Comparison of ENCODE assay signal across 8 cellular contexts in the genomic region with DNA sequence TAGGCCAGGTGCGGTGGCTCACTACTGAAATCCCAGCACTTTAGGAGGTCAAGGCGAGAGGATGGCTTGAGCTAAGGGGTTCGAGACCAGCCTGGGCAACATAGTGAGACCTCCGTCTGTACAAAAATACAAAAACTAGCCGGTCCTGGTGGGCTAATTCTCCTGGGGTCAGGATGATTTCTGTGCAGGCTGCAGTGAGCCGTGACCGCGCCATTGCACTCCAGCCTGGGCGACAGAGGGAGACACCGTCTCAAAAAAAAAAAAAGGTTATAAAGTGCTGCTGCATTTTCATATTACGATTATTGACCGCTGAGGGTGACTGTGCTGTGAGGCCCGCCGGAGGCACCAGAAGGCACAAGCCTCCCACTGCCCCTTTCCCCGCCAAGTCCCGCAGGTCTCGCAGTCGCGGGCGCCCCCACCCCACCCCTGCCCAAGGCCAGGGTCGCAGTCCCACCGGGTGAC. TPM values are rescaled to one million over a fixed set of nuclear protein-coding genes. Genes with fewer than 3 reads are reported as not detected.
DNase-seq lines count a peak whose midpoint lies in the region; ATAC-seq, FAIRE-seq and TF ChIP-seq lines count a peak whose summit lies in the region.

No MANE protein-coding gene starts in this region.

- H2AFZ ChIP-seq in K562 (ENCODE audit: low read depth, low read length), result peak overlapping the region; percentile 79

- H3K9me1 ChIP-seq in K562 (ENCODE audit: control insufficient read depth, insufficient read depth, low read length), result no peaks in the 10 kb centered on the region

- H3K36me3 ChIP-seq in A673 (ENCODE audit: insufficient read depth, low read length, poor library complexity, severe bottlenecking) (no peaks in the 10 kb centered on the region), K562 (ENCODE audit: control insufficient read depth, insufficient read depth, low read length) (peaks cover 4% of the 10 kb centered on the region; the same call in 1 of the 3 replicates)

- POLR2A ChIA-PET in A673 (lab: Charles Lee; ENCODE audit: low non-redundant PET) (no interaction called here), K562 (lab: Yijun Ruan, JAX) (interaction anchor here (0.5 to 1.0 kb wide), 6 partner anchors 13 to 129 kb away, joined by 3 to 5 read pairs (median 3); no protein-coding TSS in a partner anchor)

- CTCF ChIA-PET in A673 (lab: Charles Lee), result no interaction called here
- CTCF ChIA-PET in K562 (lab: Yijun Ruan, JAX; ENCODE audit: low intra/inter-chr PET ratio), result interaction anchor here (1.0 kb wide), 1 partner anchor 26 kb away, joined by 3 read pairs; no protein-coding TSS in a partner anchor

- TF ChIP-seq CTCF in A673 (conservative IDR thresholded peaks at IDR 0.05; ENCODE audit: low read depth, low read length) (no peak), K562 (IDR thresholded peaks at IDR 0.05 in 2 of 3, conservative IDR thresholded peaks at IDR 0.05 in 1 of 3; ENCODE audit: insufficient read depth in 2 of 3, low read depth in 1 of 3, low read length in 3 of 3) (peak in 1 of 3 experiments; percentile 24; a peak in 1 of 6 replicates), mesothelial cell of epicardium (IDR thresholded peaks at IDR 0.05; ENCODE audit: unreplicated experiment) (no peak)

- H3K4me3 ChIP-seq in A673 (ENCODE audit: low read depth, low read length, poor library complexity, severe bottlenecking) (peak overlapping the region; percentile 49), K562 (peak overlapping the region; percentile 78)

- H3K4me3 Mint-ChIP-seq in mesothelial cell of epicardium, result peak overlapping the region; percentile 63

- intact Hi-C loops in A673 (cut with micrococcal nuclease; ENCODE audit: unreplicated experiment), result no loop called here
- intact Hi-C loops in K562 (cut with micrococcal nuclease), result loop anchor here (1.0 to 5.0 kb wide), 4 partner anchors 23 to 54 kb away; no protein-coding TSS in a partner anchor

- peaks cover 25% of the 10 kb centered on the region for H3K27me3 Mint-ChIP-seq in mesothelial cell of epicardium (ENCODE audit: low read depth)

- ATAC-seq in HG02852 (IDR thresholded peaks at IDR 0.05; ENCODE audit: unreplicated experiment), result peak; percentile 29
- ATAC-seq in K562, result no peak
- ATAC-seq in GM21619 (IDR thresholded peaks at IDR 0.05; ENCODE audit: unreplicated experiment), result no peak

- BruUV-seq in A673 (replicated peaks; lab: Mats Ljungman, UMichigan) (no TSS peak), K562 (replicated peaks; lab: Mats Ljungman, UMichigan) (TSS peak; percentile 74)

- no peaks in the 10 kb centered on the region; the same call in 1 of the 2 replicates for H4K20me1 ChIP-seq in K562 (replicated peaks; ENCODE audit: control insufficient read depth, insufficient read depth, low read length)

- no peaks in the 10 kb centered on the region for H3K36me3 Mint-ChIP-seq in mesothelial cell of epicardium

- H3K4me1 ChIP-seq in A673 (ENCODE audit: insufficient read depth, low read length, poor library complexity, severe bottlenecking) (peaks cover 18% of the 10 kb centered on the region), K562 (replicated peaks in 1 of 2; ENCODE audit: control insufficient read depth in 2 of 2, insufficient read depth in 2 of 2, low read length in 2 of 2) (peaks cover 54 to 71% of the 10 kb centered on the region in 2 experiments)

- in situ Hi-C loops in K562 (cut with MboI), result no loop called here

- no peaks in the 10 kb centered on the region for H3K9me3 ChIP-seq in A673 (ENCODE audit: low read depth, low read length, poor library complexity, severe bottlenecking)
- no peaks in the 10 kb centered on the region for H3K9me3 ChIP-seq in K562 (replicated peaks; ENCODE audit: control insufficient read depth, insufficient read depth, low read depth, low read length)

- 11% methylated on average over 19 of the region's 22 CpGs for WGBS in K562 (ENCODE audit: insufficient coverage, low coverage, missing lambda C conversion rate)

- peaks cover 45% of the 10 kb centered on the region for H3K4me1 Mint-ChIP-seq in mesothelial cell of epicardium

- peak overlapping the region; percentile 69 to 96 for H3K9ac ChIP-seq in K562 (ENCODE audit: insufficient read depth in 1 of 2, low read depth in 2 of 2, low read length in 2 of 2)

- H3K27me3 ChIP-seq in A673 (replicated peaks; ENCODE audit: insufficient read depth, low read depth, low read length, poor library complexity), result peaks cover 22% of the 10 kb centered on the region
- no peaks in the 10 kb centered on the region for H3K27me3 ChIP-seq in K562 (ENCODE audit: control insufficient read depth in 2 of 2, insufficient read depth in 2 of 2, low read length in 2 of 2)

- no peak for TF ChIP-seq POLR2A in K562 (conservative IDR thresholded peaks at IDR 0.05)

- H3K79me2 ChIP-seq in K562 (ENCODE audit: control insufficient read depth, insufficient read depth, low read length), result peaks cover 42% of the 10 kb centered on the region

- TF ChIP-seq EP300 in K562 (IDR thresholded peaks at IDR 0.05; ENCODE audit: low read length), result no peak

- DNase-seq in A673 (ENCODE audit: low spot score) (no peak), K562 (ENCODE audit: extremely low read depth in 1 of 4, low spot score in 3 of 4) (no peak), mesothelial cell of epicardium (ENCODE audit: low spot score in 2 of 2, unreplicated experiment in 2 of 2) (no peak), kidney tubule cell (ENCODE audit: low spot score) (no peak), cerebellum (ENCODE audit: low spot score) (no peak), retina (no peak)

- no peak for TF ChIP-seq RAD21 in K562 (CRISPR knock-in tag; conservative IDR thresholded peaks at IDR 0.05 in 1 of 2, IDR thresholded peaks at IDR 0.05 in 1 of 2)

- no peak for FAIRE-seq in K562 (lab: Jason Lieb, UNC)

- no peak overlapping the region for H3K27ac Mint-ChIP-seq in mesothelial cell of epicardium

- no peaks in the 10 kb centered on the region for H3K9me3 Mint-ChIP-seq in mesothelial cell of epicardium

- H3K27ac ChIP-seq in A673 (ENCODE audit: low read depth, low read length, poor library complexity, severe bottlenecking) (no peak overlapping the region), K562 (ENCODE audit: extremely low read depth, low read depth, low read length) (peak overlapping the region; percentile 83)

- H3K4me2 ChIP-seq in K562 (ENCODE audit: insufficient read depth, low read length), result peak overlapping the region; percentile 66

RNA-seq across cellular contexts. Expression of a gene that starts 0.5 kb away (rescaled TPM):
- not detected in 2 replicates for total RNA-seq in A673 (2021)
- total RNA-seq in K562 (2011; cell fraction: chromatin; rRNA removed; ENCODE audit: low replicate concordance), result 3.5 and 12.3 TPM in 2 replicates
- 17.3 and 17.5 TPM in 2 replicates for total RNA-seq in K562 (2011; cell fraction: nucleolus; rRNA removed)
- total RNA-seq in K562 (2011; cell fraction: nucleoplasm; rRNA removed), result 7.9 and 9.0 TPM in 2 replicates
- 13.4 and 18.5 TPM in 2 replicates for total RNA-seq in K562 (2014; rRNA removed)
- 1.2 TPM in 2 replicates for total RNA-seq in K562 (2014; rRNA removed; fragmentation: Illumina TruSeq; extraction: Trizol)
- total RNA-seq in K562 (2015; rRNA removed; fragmentation: Illumina TruSeq; extraction: Trizol), result 5.0 and 5.6 TPM in 2 replicates
- 12.7 and 15.1 TPM in 2 replicates for total RNA-seq in K562 (2021)
- 2.9 and 5.2 TPM in 2 replicates for polyA plus RNA-seq in K562 (2011; rRNA removed)
- 6.8 and 18.1 TPM in 2 replicates for polyA plus RNA-seq in K562 (2011; cell fraction: cytosol; rRNA removed)
- polyA plus RNA-seq in K562 (2011; cell fraction: nucleus; rRNA removed), result 5.6 and 9.4 TPM in 2 replicates
- polyA plus RNA-seq in K562 (2012), result 9.9 and 29.3 TPM in 2 replicates
- 2.3 and 4.6 TPM in 2 replicates for polyA plus RNA-seq in K562 (2014; fragmentation: Illumina TruSeq; extraction: Trizol)
- polyA plus RNA-seq in K562 (2014; fragmentation: Nextera tagmentation; extraction: Ambion mirVana), result under 1 TPM in 1 of 2 experiments, not detected in 1; 0.07 TPM
- polyA plus RNA-seq in K562 (2014; rRNA removed), result 11.0 and 12.0 TPM in 2 replicates
- 1.9 and 2.0 TPM in 2 replicates for polyA minus RNA-seq in K562 (2011; rRNA and poly(A)+ RNA removed)
- polyA minus RNA-seq in K562 (2011; cell fraction: cytosol; rRNA and poly(A)+ RNA removed), result 5.2 and 6.2 TPM in 2 replicates
- polyA minus RNA-seq in K562 (2011; cell fraction: nucleus; rRNA and poly(A)+ RNA removed), result 6.5 and 7.6 TPM in 2 replicates
- total RNA-seq in mesothelial cell of epicardium, result 0.47 to 0.92 TPM (median 0.64 TPM) in 3 replicates
- total RNA-seq in cerebellum, result 1.5 TPM

RNA-seq across cellular contexts. Expression of a gene that starts 50.3 kb away (rescaled TPM):
- total RNA-seq in A673 (2021), result 26.8 and 28.6 TPM in 2 replicates
- 15.4 and 23.3 TPM in 2 replicates for total RNA-seq in K562 (2011; cell fraction: chromatin; rRNA removed; ENCODE audit: low replicate concordance)
- 12.6 and 12.8 TPM in 2 replicates for total RNA-seq in K562 (2011; cell fraction: nucleolus; rRNA removed)
- 14.1 and 15.2 TPM in 2 replicates for total RNA-seq in K562 (2011; cell fraction: nucleoplasm; rRNA removed)
- 10.2 and 13.1 TPM in 2 replicates for total RNA-seq in K562 (2014; rRNA removed)
- total RNA-seq in K562 (2014; rRNA removed; fragmentation: Illumina TruSeq; extraction: Trizol), result 6.8 TPM in 2 replicates
- 10.1 and 11.3 TPM in 2 replicates for total RNA-seq in K562 (2015; rRNA removed; fragmentation: Illumina TruSeq; extraction: Trizol)
- total RNA-seq in K562 (2021), result 11.7 and 14.5 TPM in 2 replicates
- polyA plus RNA-seq in K562 (2011; rRNA removed), result 10.3 and 12.9 TPM in 2 replicates
- polyA plus RNA-seq in K562 (2011; cell fraction: cytosol; rRNA removed), result 9.3 and 14.0 TPM in 2 replicates
- polyA plus RNA-seq in K562 (2011; cell fraction: nucleus; rRNA removed), result 11.9 and 16.5 TPM in 2 replicates
- 11.1 and 15.6 TPM in 2 replicates for polyA plus RNA-seq in K562 (2012)
- 9.8 and 11.4 TPM in 2 replicates for polyA plus RNA-seq in K562 (2014; fragmentation: Illumina TruSeq; extraction: Trizol)
- polyA plus RNA-seq in K562 (2014; fragmentation: Nextera tagmentation; extraction: Ambion mirVana), result 1 to 10 TPM; 1.9 to 2.8 TPM
- 13.1 and 16.5 TPM in 2 replicates for polyA plus RNA-seq in K562 (2014; rRNA removed)
- polyA minus RNA-seq in K562 (2011; rRNA and poly(A)+ RNA removed), result 3.7 and 4.0 TPM in 2 replicates
- polyA minus RNA-seq in K562 (2011; cell fraction: cytosol; rRNA and poly(A)+ RNA removed), result 2.9 and 4.1 TPM in 2 replicates
- 3.2 and 3.6 TPM in 2 replicates for polyA minus RNA-seq in K562 (2011; cell fraction: nucleus; rRNA and poly(A)+ RNA removed)
- 26.9 to 29.8 TPM (median 27.1 TPM) in 3 replicates for total RNA-seq in mesothelial cell of epicardium
- 35.3 TPM for total RNA-seq in cerebellum

RNA-seq across cellular contexts. Expression of a gene that starts 58.7 kb away (rescaled TPM):
- total RNA-seq in A673 (2021) (70.1 and 70.6 TPM in 2 replicates), K562 (2014; rRNA removed) (95.5 and 113 TPM in 2 replicates), K562 (2014; rRNA removed; fragmentation: Illumina TruSeq; extraction: Trizol) (110 TPM in 2 replicates), K562 (2015; rRNA removed; fragmentation: Illumina TruSeq; extraction: Trizol) (108 and 113 TPM in 2 replicates), K562 (2021) (86.1 and 92.6 TPM in 2 replicates), mesothelial cell of epicardium (39.7 to 46.2 TPM (median 39.9 TPM) in 3 replicates), cerebellum (24.1 TPM)
- 71.1 and 129 TPM in 2 replicates for total RNA-seq in K562 (2011; cell fraction: chromatin; rRNA removed; ENCODE audit: low replicate concordance)
- total RNA-seq in K562 (2011; cell fraction: nucleolus; rRNA removed), result 77.1 and 97.6 TPM in 2 replicates
- total RNA-seq in K562 (2011; cell fraction: nucleoplasm; rRNA removed), result 95.7 and 96.5 TPM in 2 replicates
- polyA plus RNA-seq in K562 (2011; rRNA removed) (86.1 and 99.0 TPM in 2 replicates), K562 (2014; fragmentation: Illumina TruSeq; extraction: Trizol) (98.2 and 111 TPM in 2 replicates), K562 (2014; fragmentation: Nextera tagmentation; extraction: Ambion mirVana) (10 to 100 TPM; 42.1 to 59.6 TPM), K562 (2014; rRNA removed) (99.3 and 128 TPM in 2 replicates)
- polyA plus RNA-seq in K562 (2011; cell fraction: cytosol; rRNA removed), result 61.1 and 61.7 TPM in 2 replicates
- polyA plus RNA-seq in K562 (2011; cell fraction: nucleus; rRNA removed), result 106 and 126 TPM in 2 replicates
- polyA plus RNA-seq in K562 (2012), result 56.6 and 69.1 TPM in 2 replicates
- 86.3 and 90.5 TPM in 2 replicates for polyA minus RNA-seq in K562 (2011; rRNA and poly(A)+ RNA removed)
- 26.8 and 34.8 TPM in 2 replicates for polyA minus RNA-seq in K562 (2011; cell fraction: cytosol; rRNA and poly(A)+ RNA removed)
- polyA minus RNA-seq in K562 (2011; cell fraction: nucleus; rRNA and poly(A)+ RNA removed), result 62.5 and 81.8 TPM in 2 replicates
